26 cellular contexts compared by ENCODE assay signal in genomic region chr14:53934778-53935414, GRCh38. TPM values are rescaled to one million over a fixed set of nuclear protein-coding genes. Genes with fewer than 3 reads are reported as not detected.
"Had no signal": no experiment of that assay in that cellular context is flagged by ENCODE, and none has a peak within 500 bp of the region (broad histone marks: within the 10 kb centered on the region; RNA-seq: fewer than 3 reads in every experiment).

No MANE protein-coding gene starts in this region.

- H3K4me3 Mint-ChIP-seq: natural killer cell, neural crest cell had no signal

- H3K4me2 ChIP-seq: hepatocyte, smooth muscle cell had no signal

- H2AFZ ChIP-seq: hepatocyte, parathyroid adenoma had no signal

- H3K4me1 ChIP-seq: heart left ventricle, lower lobe of right lung, parathyroid adenoma, right atrium auricular region, stomach, thyroid gland had no signal

- H3K9me3 ChIP-seq: heart left ventricle, lower lobe of right lung, right atrium auricular region, stomach, thyroid gland had no signal

- DNase-seq: cerebellar nuclear complex; dorsolateral prefrontal cortex; effector CD4-positive, alpha-beta T cell; heart left ventricle; left cardiac atrium; left ventricle myocardium superior; lower lobe of right lung; natural killer cell; stimulated activated CD4-positive, alpha-beta T cell treated with anti-CD3 and anti-CD28 coated beads, Interleukin-12 subunit alpha, Interleukin-12 subunit beta, amount 100 ng/mL, for 4 hours; stimulated activated CD4-positive, alpha-beta T cell treated with anti-CD3 and anti-CD28 coated beads, Interleukin-1b, Interleukin-23, amount 100 ng/mL, for 48 hours; stimulated activated CD4-positive, alpha-beta T cell treated with anti-CD3 and anti-CD28 coated beads, Interleukin-4, amount 100 ng/mL, for 1 hour; stimulated activated CD8-positive, alpha-beta memory T cell treated with anti-CD3 and anti-CD28 coated beads, Interleukin-4, amount 100 ng/mL, for 48 hours; stimulated activated naive CD4-positive, alpha-beta T cell treated with Interleukin-2 at 50 U/mL for 16 hours; stomach; thyroid gland; trophoblast cell had no signal

- ATAC-seq: heart left ventricle, left cardiac atrium, left ventricle myocardium superior, lower lobe of right lung, natural killer cell, sciatic nerve had no signal

- H3K27ac Mint-ChIP-seq: natural killer cell, progenitor cell of endocrine pancreas had no signal

- H3K36me3 ChIP-seq: heart left ventricle, lower lobe of right lung, right atrium auricular region, stomach, thyroid gland had no signal

- H3K36me3 Mint-ChIP-seq: natural killer cell had no signal

- H3K27me3 ChIP-seq: dorsolateral prefrontal cortex, heart left ventricle, hepatocyte, right atrium auricular region, stomach, thyroid gland had no signal

- H3K27me3 Mint-ChIP-seq: progenitor cell of endocrine pancreas had no signal

- H3K4me3 ChIP-seq: dorsolateral prefrontal cortex, heart left ventricle, hepatocyte, lower lobe of right lung, right atrium auricular region, smooth muscle cell, stomach, thyroid gland had no signal

- H3K4me1 Mint-ChIP-seq: natural killer cell, neural crest cell had no signal

- H3K79me2 ChIP-seq: hepatocyte, parathyroid adenoma had no signal

- H3K27ac ChIP-seq: dorsolateral prefrontal cortex, heart left ventricle, hepatocyte, lower lobe of right lung, parathyroid adenoma, right atrium auricular region, stomach, thyroid gland had no signal

- FAIRE-seq: frontal cortex, islet of Langerhans had no signal

- H3K9ac ChIP-seq: parathyroid adenoma had no signal

RNA-seq across cellular contexts. Expression of gene BMP4, which starts 21.7 kb away (rescaled TPM):
- total RNA-seq: mononuclear cell had no signal
